1 cellular context compared by ENCODE assay signal in the genomic region with DNA sequence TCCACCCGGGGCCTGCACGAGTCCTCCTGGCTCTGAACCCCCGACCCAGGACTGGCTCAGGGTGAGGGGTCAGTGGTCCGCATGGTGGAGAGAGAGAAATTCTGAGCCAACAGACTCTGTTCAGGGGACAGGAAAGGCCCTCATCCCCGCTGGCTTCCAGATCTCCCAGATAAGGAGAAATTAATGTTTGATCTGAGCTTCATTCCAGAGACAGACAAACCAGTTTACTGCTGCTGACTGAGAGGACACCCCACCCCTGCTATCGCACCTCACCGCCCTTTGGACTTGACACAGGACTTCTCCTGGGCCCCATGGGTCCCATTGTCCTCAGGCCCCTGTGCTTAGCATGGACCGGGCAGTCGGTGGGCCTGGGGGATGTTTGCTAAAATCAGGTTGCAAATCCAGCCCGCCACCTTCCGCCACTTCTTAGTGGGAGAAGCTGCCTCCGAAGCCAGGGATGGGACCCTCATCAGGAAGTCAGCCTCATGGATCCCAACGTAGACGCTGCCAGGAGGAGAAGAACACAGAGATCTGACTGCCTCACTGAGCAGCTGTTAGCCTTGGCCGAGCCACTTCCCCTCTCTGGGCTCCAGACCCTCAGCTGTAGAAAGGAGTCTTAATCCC.
TF ChIP-seq lines count a peak whose summit lies in the region.

No MANE protein-coding gene starts in this region.

TF ChIP-seq in HepG2, 621 proteins besides CTCF, POLR2A, EP300 and RAD21 (continued from another document and continues in another):
- 0 out of 2 replicates have a peak, but pooled peaks have one; percentile 27 for TF ChIP-seq ZNF749 (CRISPR knock-in tag; IDR thresholded peaks at IDR 0.05; ENCODE audit: borderline replicate concordance)
- TF ChIP-seq YEATS4 (CRISPR knock-in tag; IDR thresholded peaks at IDR 0.05; ENCODE audit: borderline replicate concordance), result peak; percentile 40; the same call in 1 of the 2 replicates
- TF ChIP-seq ZNF879 (CRISPR knock-in tag; IDR thresholded peaks at IDR 0.05), result no peak
- TF ChIP-seq NR2F2 (IDR thresholded peaks at IDR 0.05; ENCODE audit: borderline replicate concordance, low read depth), result peak; percentile 86
- peak; percentile 90 for TF ChIP-seq ZNF772 (CRISPR knock-in tag; IDR thresholded peaks at IDR 0.05)
- TF ChIP-seq, protein P1, sequence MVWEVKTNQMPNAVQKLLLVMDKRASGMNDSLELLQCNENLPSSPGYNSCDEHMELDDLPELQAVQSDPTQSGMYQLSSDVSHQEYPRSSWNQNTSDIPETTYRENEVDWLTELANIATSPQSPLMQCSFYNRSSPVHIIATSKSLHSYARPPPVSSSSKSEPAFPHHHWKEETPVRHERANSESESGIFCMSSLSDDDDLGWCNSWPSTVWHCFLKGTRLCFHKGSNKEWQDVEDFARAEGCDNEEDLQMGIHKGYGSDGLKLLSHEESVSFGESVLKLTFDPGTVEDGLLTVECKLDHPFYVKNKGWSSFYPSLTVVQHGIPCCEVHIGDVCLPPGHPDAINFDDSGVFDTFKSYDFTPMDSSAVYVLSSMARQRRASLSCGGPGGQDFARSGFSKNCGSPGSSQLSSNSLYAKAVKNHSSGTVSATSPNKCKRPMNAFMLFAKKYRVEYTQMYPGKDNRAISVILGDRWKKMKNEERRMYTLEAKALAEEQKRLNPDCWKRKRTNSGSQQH (CRISPR knock-in tag; IDR thresholded peaks at IDR 0.05; ENCODE audit: low read depth), result peak; percentile 70; the same call in 1 of the 2 replicates
- TF ChIP-seq FOXA3 (CRISPR knock-in tag; IDR thresholded peaks at IDR 0.05), result peak; percentile 87
- peak; percentile 79; the same call in 1 of the 2 replicates for TF ChIP-seq ZNF598 (CRISPR knock-in tag; IDR thresholded peaks at IDR 0.05; ENCODE audit: borderline replicate concordance)
- peak; percentile 86 for TF ChIP-seq CREM (IDR thresholded peaks at IDR 0.05)
- TF ChIP-seq CREM (CRISPR knock-in tag; IDR thresholded peaks at IDR 0.05), result no peak
- TF ChIP-seq MED1 (CRISPR knock-in tag; IDR thresholded peaks at IDR 0.05), result peak; percentile 96
- TF ChIP-seq, protein P2, sequence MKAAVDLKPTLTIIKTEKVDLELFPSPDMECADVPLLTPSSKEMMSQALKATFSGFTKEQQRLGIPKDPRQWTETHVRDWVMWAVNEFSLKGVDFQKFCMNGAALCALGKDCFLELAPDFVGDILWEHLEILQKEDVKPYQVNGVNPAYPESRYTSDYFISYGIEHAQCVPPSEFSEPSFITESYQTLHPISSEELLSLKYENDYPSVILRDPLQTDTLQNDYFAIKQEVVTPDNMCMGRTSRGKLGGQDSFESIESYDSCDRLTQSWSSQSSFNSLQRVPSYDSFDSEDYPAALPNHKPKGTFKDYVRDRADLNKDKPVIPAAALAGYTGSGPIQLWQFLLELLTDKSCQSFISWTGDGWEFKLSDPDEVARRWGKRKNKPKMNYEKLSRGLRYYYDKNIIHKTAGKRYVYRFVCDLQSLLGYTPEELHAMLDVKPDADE (CRISPR knock-in tag; IDR thresholded peaks at IDR 0.05), result no peak
- TF ChIP-seq ZNF205 (CRISPR knock-in tag; IDR thresholded peaks at IDR 0.05), result peak; percentile 70; the same call in 1 of the 2 replicates
- TF ChIP-seq BRCA1 (CRISPR knock-in tag; IDR thresholded peaks at IDR 0.05), result 0 out of 2 replicates have a peak, but pooled peaks have one; percentile 8
- peak; percentile 91 for TF ChIP-seq IRF2 (CRISPR knock-in tag; IDR thresholded peaks at IDR 0.05)
- TF ChIP-seq, protein P3, sequence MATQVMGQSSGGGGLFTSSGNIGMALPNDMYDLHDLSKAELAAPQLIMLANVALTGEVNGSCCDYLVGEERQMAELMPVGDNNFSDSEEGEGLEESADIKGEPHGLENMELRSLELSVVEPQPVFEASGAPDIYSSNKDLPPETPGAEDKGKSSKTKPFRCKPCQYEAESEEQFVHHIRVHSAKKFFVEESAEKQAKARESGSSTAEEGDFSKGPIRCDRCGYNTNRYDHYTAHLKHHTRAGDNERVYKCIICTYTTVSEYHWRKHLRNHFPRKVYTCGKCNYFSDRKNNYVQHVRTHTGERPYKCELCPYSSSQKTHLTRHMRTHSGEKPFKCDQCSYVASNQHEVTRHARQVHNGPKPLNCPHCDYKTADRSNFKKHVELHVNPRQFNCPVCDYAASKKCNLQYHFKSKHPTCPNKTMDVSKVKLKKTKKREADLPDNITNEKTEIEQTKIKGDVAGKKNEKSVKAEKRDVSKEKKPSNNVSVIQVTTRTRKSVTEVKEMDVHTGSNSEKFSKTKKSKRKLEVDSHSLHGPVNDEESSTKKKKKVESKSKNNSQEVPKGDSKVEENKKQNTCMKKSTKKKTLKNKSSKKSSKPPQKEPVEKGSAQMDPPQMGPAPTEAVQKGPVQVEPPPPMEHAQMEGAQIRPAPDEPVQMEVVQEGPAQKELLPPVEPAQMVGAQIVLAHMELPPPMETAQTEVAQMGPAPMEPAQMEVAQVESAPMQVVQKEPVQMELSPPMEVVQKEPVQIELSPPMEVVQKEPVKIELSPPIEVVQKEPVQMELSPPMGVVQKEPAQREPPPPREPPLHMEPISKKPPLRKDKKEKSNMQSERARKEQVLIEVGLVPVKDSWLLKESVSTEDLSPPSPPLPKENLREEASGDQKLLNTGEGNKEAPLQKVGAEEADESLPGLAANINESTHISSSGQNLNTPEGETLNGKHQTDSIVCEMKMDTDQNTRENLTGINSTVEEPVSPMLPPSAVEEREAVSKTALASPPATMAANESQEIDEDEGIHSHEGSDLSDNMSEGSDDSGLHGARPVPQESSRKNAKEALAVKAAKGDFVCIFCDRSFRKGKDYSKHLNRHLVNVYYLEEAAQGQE (IDR thresholded peaks at IDR 0.05; ENCODE audit: borderline replicate concordance in 1 of 2, low read depth in 1 of 2, low read length in 2 of 2), result 0 out of 4 replicates have a peak, but pooled peaks of 1 of the 2 experiments have one; percentile 45
- peak; percentile 99 for TF ChIP-seq HNF4G (IDR thresholded peaks at IDR 0.05; ENCODE audit: borderline replicate concordance, low read depth, low read length)
- peak; percentile 99 for TF ChIP-seq HNF4G (CRISPR knock-in tag; IDR thresholded peaks at IDR 0.05; ENCODE audit: borderline replicate concordance, low read depth)
- TF ChIP-seq, protein P4, sequence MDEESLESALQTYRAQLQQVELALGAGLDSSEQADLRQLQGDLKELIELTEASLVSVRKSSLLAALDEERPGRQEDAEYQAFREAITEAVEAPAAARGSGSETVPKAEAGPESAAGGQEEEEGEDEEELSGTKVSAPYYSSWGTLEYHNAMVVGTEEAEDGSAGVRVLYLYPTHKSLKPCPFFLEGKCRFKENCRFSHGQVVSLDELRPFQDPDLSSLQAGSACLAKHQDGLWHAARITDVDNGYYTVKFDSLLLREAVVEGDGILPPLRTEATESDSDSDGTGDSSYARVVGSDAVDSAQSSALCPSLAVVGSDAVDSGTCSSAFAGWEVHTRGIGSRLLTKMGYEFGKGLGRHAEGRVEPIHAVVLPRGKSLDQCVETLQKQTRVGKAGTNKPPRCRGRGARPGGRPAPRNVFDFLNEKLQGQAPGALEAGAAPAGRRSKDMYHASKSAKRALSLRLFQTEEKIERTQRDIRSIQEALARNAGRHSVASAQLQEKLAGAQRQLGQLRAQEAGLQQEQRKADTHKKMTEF (CRISPR knock-in tag; IDR thresholded peaks at IDR 0.05), result peak; percentile 87
- peak; percentile 91; the same call in 1 of the 2 replicates for TF ChIP-seq ZNF124 (CRISPR knock-in tag; IDR thresholded peaks at IDR 0.05)
- peak; percentile 93 for TF ChIP-seq U2AF1 (optimal IDR thresholded peaks at IDR 0.05; ENCODE audit: low read depth, low read length)
- TF ChIP-seq, protein P5, sequence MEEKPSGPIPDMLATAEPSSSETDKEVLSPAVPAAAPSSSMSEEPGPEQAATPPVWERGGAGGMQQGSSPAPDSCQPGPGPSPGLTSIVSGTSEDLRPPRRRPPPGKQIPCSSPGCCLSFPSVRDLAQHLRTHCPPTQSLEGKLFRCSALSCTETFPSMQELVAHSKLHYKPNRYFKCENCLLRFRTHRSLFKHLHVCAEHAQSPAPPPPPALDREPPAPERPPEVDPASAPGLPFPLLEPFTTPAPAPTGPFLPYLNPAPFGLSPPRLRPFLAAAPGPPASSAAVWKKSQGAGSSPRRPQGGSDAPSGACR (CRISPR knock-in tag; IDR thresholded peaks at IDR 0.05), result peak; percentile 86
- peak; percentile 82 for TF ChIP-seq SAP130 (CRISPR knock-in tag; IDR thresholded peaks at IDR 0.05; ENCODE audit: low read depth)
- TF ChIP-seq ZBTB21 (CRISPR knock-in tag; IDR thresholded peaks at IDR 0.05), result no peak
- TF ChIP-seq, protein P6, sequence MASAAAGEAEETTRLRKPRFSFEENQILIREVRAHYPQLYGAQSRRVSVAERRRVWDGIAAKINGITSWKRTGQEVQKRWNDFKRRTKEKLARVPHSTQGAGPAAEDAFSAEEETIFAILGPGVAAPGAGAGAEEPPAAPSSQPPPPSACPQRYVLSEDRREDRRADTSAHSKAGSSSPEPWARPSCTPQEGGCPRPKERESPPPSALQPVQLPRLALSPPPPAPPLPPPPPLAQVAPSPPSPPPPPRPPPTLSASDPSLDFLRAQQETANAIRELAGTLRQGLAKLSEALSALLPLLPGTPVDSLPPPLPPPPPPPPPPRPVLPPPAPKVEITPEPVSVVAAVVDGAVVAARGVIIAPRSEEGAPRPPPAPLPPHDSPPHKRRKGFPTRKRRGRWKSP (CRISPR knock-in tag; IDR thresholded peaks at IDR 0.05), result no peak
- peak; percentile 81 for TF ChIP-seq BRD4 (CRISPR knock-in tag; IDR thresholded peaks at IDR 0.05)
- TF ChIP-seq SALL1 (CRISPR knock-in tag; IDR thresholded peaks at IDR 0.05), result peak; percentile 97
- TF ChIP-seq SCMH1 (CRISPR knock-in tag; IDR thresholded peaks at IDR 0.05; ENCODE audit: borderline replicate concordance), result no peak
- peak; percentile 87 for TF ChIP-seq MEIS2 (CRISPR knock-in tag; IDR thresholded peaks at IDR 0.05)
- TF ChIP-seq SOX5 (CRISPR knock-in tag; IDR thresholded peaks at IDR 0.05; ENCODE audit: borderline replicate concordance), result peak; percentile 98
- no peak for TF ChIP-seq KLF15 (CRISPR knock-in tag; IDR thresholded peaks at IDR 0.05; ENCODE audit: borderline replicate concordance)
- peak; percentile 25; the same call in 1 of the 2 replicates for TF ChIP-seq SRF (IDR thresholded peaks at IDR 0.05; ENCODE audit: low read depth, low read length)
- TF ChIP-seq ZSCAN21 (CRISPR knock-in tag; IDR thresholded peaks at IDR 0.05; ENCODE audit: borderline replicate concordance), result peak; percentile 73; the same call in 1 of the 2 replicates
- TF ChIP-seq ISL2 (CRISPR knock-in tag; IDR thresholded peaks at IDR 0.05), result peak; percentile 78; the same call in 1 of the 2 replicates
- TF ChIP-seq ZNF24 (IDR thresholded peaks at IDR 0.05), result 0 out of 2 replicates have a peak, but pooled peaks have one; percentile 25
- peak; percentile 53; the same call in 1 of the 2 replicates for TF ChIP-seq KDM2A (CRISPR knock-in tag; IDR thresholded peaks at IDR 0.05; ENCODE audit: borderline replicate concordance, low read depth)
- TF ChIP-seq, protein P7, sequence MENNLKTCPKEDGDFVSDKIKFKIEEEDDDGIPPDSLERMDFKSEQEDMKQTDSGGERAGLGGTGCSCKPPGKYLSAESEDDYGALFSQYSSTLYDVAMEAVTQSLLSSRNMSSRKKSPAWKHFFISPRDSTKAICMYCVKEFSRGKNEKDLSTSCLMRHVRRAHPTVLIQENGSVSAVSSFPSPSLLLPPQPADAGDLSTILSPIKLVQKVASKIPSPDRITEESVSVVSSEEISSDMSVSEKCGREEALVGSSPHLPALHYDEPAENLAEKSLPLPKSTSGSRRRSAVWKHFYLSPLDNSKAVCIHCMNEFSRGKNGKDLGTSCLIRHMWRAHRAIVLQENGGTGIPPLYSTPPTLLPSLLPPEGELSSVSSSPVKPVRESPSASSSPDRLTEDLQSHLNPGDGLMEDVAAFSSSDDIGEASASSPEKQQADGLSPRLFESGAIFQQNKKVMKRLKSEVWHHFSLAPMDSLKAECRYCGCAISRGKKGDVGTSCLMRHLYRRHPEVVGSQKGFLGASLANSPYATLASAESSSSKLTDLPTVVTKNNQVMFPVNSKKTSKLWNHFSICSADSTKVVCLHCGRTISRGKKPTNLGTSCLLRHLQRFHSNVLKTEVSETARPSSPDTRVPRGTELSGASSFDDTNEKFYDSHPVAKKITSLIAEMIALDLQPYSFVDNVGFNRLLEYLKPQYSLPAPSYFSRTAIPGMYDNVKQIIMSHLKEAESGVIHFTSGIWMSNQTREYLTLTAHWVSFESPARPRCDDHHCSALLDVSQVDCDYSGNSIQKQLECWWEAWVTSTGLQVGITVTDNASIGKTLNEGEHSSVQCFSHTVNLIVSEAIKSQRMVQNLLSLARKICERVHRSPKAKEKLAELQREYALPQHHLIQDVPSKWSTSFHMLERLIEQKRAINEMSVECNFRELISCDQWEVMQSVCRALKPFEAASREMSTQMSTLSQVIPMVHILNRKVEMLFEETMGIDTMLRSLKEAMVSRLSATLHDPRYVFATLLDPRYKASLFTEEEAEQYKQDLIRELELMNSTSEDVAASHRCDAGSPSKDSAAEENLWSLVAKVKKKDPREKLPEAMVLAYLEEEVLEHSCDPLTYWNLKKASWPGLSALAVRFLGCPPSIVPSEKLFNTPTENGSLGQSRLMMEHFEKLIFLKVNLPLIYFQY (CRISPR knock-in tag; IDR thresholded peaks at IDR 0.05; ENCODE audit: borderline replicate concordance), result peak; percentile 88; the same call in 1 of the 2 replicates
- TF ChIP-seq, protein P8, sequence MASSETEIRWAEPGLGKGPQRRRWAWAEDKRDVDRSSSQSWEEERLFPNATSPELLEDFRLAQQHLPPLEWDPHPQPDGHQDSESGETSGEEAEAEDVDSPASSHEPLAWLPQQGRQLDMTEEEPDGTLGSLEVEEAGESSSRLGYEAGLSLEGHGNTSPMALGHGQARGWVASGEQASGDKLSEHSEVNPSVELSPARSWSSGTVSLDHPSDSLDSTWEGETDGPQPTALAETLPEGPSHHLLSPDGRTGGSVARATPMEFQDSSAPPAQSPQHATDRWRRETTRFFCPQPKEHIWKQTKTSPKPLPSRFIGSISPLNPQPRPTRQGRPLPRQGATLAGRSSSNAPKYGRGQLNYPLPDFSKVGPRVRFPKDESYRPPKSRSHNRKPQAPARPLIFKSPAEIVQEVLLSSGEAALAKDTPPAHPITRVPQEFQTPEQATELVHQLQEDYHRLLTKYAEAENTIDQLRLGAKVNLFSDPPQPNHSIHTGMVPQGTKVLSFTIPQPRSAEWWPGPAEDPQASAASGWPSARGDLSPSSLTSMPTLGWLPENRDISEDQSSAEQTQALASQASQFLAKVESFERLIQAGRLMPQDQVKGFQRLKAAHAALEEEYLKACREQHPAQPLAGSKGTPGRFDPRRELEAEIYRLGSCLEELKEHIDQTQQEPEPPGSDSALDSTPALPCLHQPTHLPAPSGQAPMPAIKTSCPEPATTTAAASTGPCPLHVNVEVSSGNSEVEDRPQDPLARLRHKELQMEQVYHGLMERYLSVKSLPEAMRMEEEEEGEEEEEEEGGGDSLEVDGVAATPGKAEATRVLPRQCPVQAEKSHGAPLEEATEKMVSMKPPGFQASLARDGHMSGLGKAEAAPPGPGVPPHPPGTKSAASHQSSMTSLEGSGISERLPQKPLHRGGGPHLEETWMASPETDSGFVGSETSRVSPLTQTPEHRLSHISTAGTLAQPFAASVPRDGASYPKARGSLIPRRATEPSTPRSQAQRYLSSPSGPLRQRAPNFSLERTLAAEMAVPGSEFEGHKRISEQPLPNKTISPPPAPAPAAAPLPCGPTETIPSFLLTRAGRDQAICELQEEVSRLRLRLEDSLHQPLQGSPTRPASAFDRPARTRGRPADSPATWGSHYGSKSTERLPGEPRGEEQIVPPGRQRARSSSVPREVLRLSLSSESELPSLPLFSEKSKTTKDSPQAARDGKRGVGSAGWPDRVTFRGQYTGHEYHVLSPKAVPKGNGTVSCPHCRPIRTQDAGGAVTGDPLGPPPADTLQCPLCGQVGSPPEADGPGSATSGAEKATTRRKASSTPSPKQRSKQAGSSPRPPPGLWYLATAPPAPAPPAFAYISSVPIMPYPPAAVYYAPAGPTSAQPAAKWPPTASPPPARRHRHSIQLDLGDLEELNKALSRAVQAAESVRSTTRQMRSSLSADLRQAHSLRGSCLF (CRISPR knock-in tag; IDR thresholded peaks at IDR 0.05; ENCODE audit: borderline replicate concordance), result no peak
- TF ChIP-seq KLF12 (CRISPR knock-in tag; IDR thresholded peaks at IDR 0.05; ENCODE audit: borderline replicate concordance), result peak; percentile 43; the same call in 1 of the 2 replicates
- 0 out of 2 replicates have a peak, but pooled peaks have one; percentile 41 for TF ChIP-seq KMT2B (CRISPR knock-in tag; IDR thresholded peaks at IDR 0.05)
